8 cellular contexts compared by ENCODE assay signal in genomic region chr1:3170566-3171453, GRCh38.
A peak's percentile ranks its signal among the peaks of the same experiment; 100 is the strongest.
DNase-seq lines count a peak whose midpoint lies in the region; ATAC-seq lines count a peak whose summit lies in the region.

No MANE protein-coding gene starts in this region.

- no peaks in the 10 kb centered on the region for H3K9me3 Mint-ChIP-seq in stimulated activated naive B cell treated with anti-CD40 and anti-IgM and Interleukin-4, amounts not matched to agents 10 μg/mL and 1 μg/mL and 100 μg/mL, for 72 hours

- no peaks in the 10 kb centered on the region for H3K36me3 Mint-ChIP-seq in stimulated activated naive B cell treated with anti-CD40 and anti-IgM and Interleukin-4, amounts not matched to agents 10 μg/mL and 1 μg/mL and 100 μg/mL, for 72 hours

- in situ Hi-C loops in KBM-7 (cut with MboI; ENCODE audit: low pct_unique_long_range_greater_than_20kb, low sequenced_read_pairs), result no loop called here

- peaks cover 7 to 11% of the 10 kb centered on the region in 2 donors for H3K4me1 Mint-ChIP-seq in stimulated activated naive B cell treated with anti-CD40 and anti-IgM and Interleukin-4, amounts not matched to agents 10 μg/mL and 1 μg/mL and 100 μg/mL, for 72 hours

- H3K27me3 Mint-ChIP-seq in stimulated activated naive B cell treated with anti-CD40 and anti-IgM and Interleukin-4, amounts not matched to agents 10 μg/mL and 1 μg/mL and 100 μg/mL, for 72 hours, result peaks cover 27 to 33% of the 10 kb centered on the region in 2 donors

- ATAC-seq in stimulated activated naive B cell treated with anti-CD40 and anti-IgM and Interleukin-4, amounts not matched to agents 10 μg/mL and 1 μg/mL and 100 μg/mL, for 72 hours (replicated peaks), result peak; percentile 48 to 50

- DNase-seq in KBM-7 (peak; percentile 88), amygdala (lab: John Stamatoyannopoulos, UW) (peak in 55 of 56 donors; percentile 30 to 91 (median 72)), kidney tubule cell (ENCODE audit: low spot score) (peak; percentile 22), T-helper 9 cell (no peak), COLO829 (ENCODE audit: low spot score) (no peak), 8988T (no peak)
- no peak for DNase-seq in stimulated activated naive B cell treated with anti-CD40 and anti-IgM and Interleukin-4, amounts not matched to agents 10 μg/mL and 1 μg/mL and 100 μg/mL, for 72 hours
- DNase-seq in activated T-cell treated with anti-CD3 and anti-CD28 coated beads, Interleukin-2, amount 50 U/mL, for 1 hour, result no peak

- H3K27ac Mint-ChIP-seq in stimulated activated naive B cell treated with anti-CD40 and anti-IgM and Interleukin-4, amounts not matched to agents 10 μg/mL and 1 μg/mL and 100 μg/mL, for 72 hours, result no peak overlapping the region

- H3K4me3 Mint-ChIP-seq in stimulated activated naive B cell treated with anti-CD40 and anti-IgM and Interleukin-4, amounts not matched to agents 10 μg/mL and 1 μg/mL and 100 μg/mL, for 72 hours, result peak overlapping the region; percentile 63 to 76

Comparison
In these comparisons a context has a peak if more than half of its experiments do, and no peak if none do; other contexts are left out.
1. DNase-seq: peak in KBM-7 (single experiment), amygdala (55 of 56) and kidney tubule cell (single experiment); none in stimulated activated naive B cell treated with anti-CD40 and anti-IgM and Interleukin-4, amounts not matched to agents 10 μg/mL and 1 μg/mL and 100 μg/mL, for 72 hours (single experiment), activated T-cell treated with anti-CD3 and anti-CD28 coated beads, Interleukin-2, amount 50 U/mL, for 1 hour (single experiment), T-helper 9 cell (single experiment), COLO829 (single experiment) and 8988T (single experiment).